Comparison of ENCODE assay signal across 8 cellular contexts in the genomic region with DNA sequence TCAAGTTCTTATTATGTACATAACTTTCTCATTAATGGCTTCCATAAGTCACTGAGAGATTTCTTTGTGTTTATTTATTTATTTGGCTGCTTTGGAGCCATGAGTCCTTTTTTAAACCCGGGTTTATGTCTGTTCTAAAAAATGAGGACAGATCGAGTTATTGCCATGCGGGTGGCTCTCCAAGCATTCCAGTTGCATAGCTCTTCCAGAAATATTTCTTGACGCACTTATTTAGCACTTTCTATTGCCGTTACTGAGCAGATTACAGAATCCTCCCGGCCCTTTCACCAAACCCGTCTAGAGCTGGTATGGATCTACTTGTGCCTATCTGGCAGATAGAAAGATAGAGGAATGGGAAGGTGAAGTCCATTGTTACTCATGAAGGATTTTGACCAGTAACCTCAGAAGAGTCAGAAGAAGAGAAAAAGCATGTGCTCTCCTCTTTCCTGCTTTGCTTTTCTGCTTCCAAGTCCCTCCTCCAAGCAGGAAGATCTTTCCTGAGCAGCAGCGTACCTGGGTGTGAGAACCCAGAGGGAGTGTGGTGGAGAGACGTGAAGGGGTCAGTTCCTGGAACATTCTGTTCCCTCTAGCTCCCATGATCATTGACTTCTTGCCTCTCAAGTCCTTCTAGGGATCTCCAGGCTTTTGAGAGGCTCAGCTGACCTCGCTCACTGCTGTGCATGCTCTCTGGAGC.
DNase-seq lines count a peak whose midpoint lies in the region; ATAC-seq lines count a peak whose summit lies in the region.

No MANE protein-coding gene starts in this region.

- H3K36me3 ChIP-seq in aorta (ENCODE audit: control insufficient read depth in 1 of 2, insufficient read depth in 2 of 2, low read length in 1 of 2) = no peaks in the 10 kb centered on the region

- ATAC-seq in Right ventricle myocardium inferior = peak; percentile 35
- peak; percentile 45 for ATAC-seq in aorta (ENCODE audit: low FRiP score)
- no peak for ATAC-seq in GM18873 (IDR thresholded peaks at IDR 0.05; ENCODE audit: low FRiP score, unreplicated experiment)

- WGBS in aorta, 2 donors = 11 to 12% methylated on average over 10 of the region's 10 CpGs

- intact Hi-C loops in Right ventricle myocardium inferior (cut with DNase I) = no loop called here
- intact Hi-C loops in cardiac septum (cut with DNase I) = loop anchor here (5.0 to 10.0 kb wide), 3 partner anchors 302 to 688 kb away; no protein-coding TSS in a partner anchor
- intact Hi-C loops in aorta (cut with DNase I) = loop anchor here (1.0 to 10.0 kb wide), 5 partner anchors 54 to 686 kb away; no protein-coding TSS in a partner anchor

- H3K4me1 ChIP-seq in aorta (ENCODE audit: control insufficient read depth in 1 of 2, insufficient read depth in 2 of 2, low read length in 2 of 2) = peaks cover 14 to 37% of the 10 kb centered on the region in 2 donors

- H3K27me3 ChIP-seq in aorta (ENCODE audit: control insufficient read depth in 1 of 2, insufficient read depth in 2 of 2, low read length in 1 of 2) = no peaks in the 10 kb centered on the region

- no peak for DNase-seq in Right ventricle myocardium inferior (ENCODE audit: missing footprints)
- no peak for DNase-seq in cardiac septum (ENCODE audit: low spot score)
- DNase-seq in fibroblast of gingiva (ENCODE audit: low read depth) = peak; percentile 94
- peak; percentile 76 for DNase-seq in myocyte (ENCODE audit: low read depth)
- DNase-seq in aorta = no peak
- no peak for DNase-seq in hepatic stellate cell (ENCODE audit: low spot score)
- no peak for DNase-seq in NCI-H2171 treated with DMSO at 0.1 percent for 48 hours (lab: John Stamatoyannopoulos, UW)

- peak overlapping the region; percentile 100 for H3K27ac ChIP-seq in aorta (ENCODE audit: low read depth in 1 of 2, low read length in 2 of 2)

- H3K9me3 ChIP-seq in aorta (ENCODE audit: control insufficient read depth, low read length) = no peaks in the 10 kb centered on the region

- H3K4me3 ChIP-seq in aorta (ENCODE audit: low read length in 2 of 2) = peak overlapping the region in 1 of 2 donors; percentile 41

Comparison
In these comparisons a context has a peak if more than half of its experiments do, and no peak if none do; other contexts are left out.
1. DNase-seq: peak in fibroblast of gingiva (single experiment) and myocyte (single experiment); none in Right ventricle myocardium inferior (single experiment), cardiac septum (single experiment), aorta (0 of 2), hepatic stellate cell (single experiment) and NCI-H2171 treated with DMSO at 0.1 percent for 48 hours (single experiment).